In genomic region chr1:16772275-16773018, GRCh38 we compare ENCODE assay signal across 7 cellular contexts. TPM values are rescaled to one million over a fixed set of nuclear protein-coding genes. Genes with fewer than 3 reads are reported as not detected.
DNase-seq lines count a peak whose midpoint lies in the region; ATAC-seq and TF ChIP-seq lines count a peak whose summit lies in the region.
"Not testable (repeated sequence)": the region's sequence is repeated elsewhere in the genome, so short reads cannot be mapped to it uniquely, and the experiment has no call there.

No MANE protein-coding gene starts in this region.

- H3K36me3 Mint-ChIP-seq in activated naive CD8-positive, alpha-beta T cell treated with anti-CD3 and anti-CD28 coated beads, Interleukin-2, amount 50 U/mL, for 24 hours (ENCODE audit: low read depth); endodermal cell (ENCODE audit: low read depth); memory B cell: not testable (repeated sequence)

- ATAC-seq in activated naive CD8-positive, alpha-beta T cell treated with anti-CD3 and anti-CD28 coated beads, Interleukin-2, amount 50 U/mL, for 24 hours, result peak; percentile 37
- not testable (repeated sequence) for ATAC-seq in right cardiac atrium
- ATAC-seq in memory B cell (ENCODE audit: low read depth) (peak; percentile 31), sciatic nerve (peak; percentile 72)

- not testable (repeated sequence) for H3K9me3 ChIP-seq in endodermal cell (ENCODE audit: control insufficient read depth, low read length); right cardiac atrium (ENCODE audit: control insufficient read depth, low read length)

- WGBS in endodermal cell (ENCODE audit: insufficient coverage in 1 of 2, insufficient read length in 1 of 2), 2 experiments, result 80 to 83% methylated on average over 7 to 10 of the region's 14 CpGs
- 47% methylated on average over 13 of the region's 14 CpGs for whole genome bisulfite sequencing in right cardiac atrium

- H3K9ac ChIP-seq in endodermal cell (ENCODE audit: extremely low read depth, low read length, poor library complexity, severe bottlenecking), result not testable (repeated sequence)

- not testable (repeated sequence) for H3K4me3 ChIP-seq in endodermal cell (ENCODE audit: low read length); right cardiac atrium (ENCODE audit: low read length)

- not testable (repeated sequence) for H3K27me3 ChIP-seq in endodermal cell (ENCODE audit: control insufficient read depth, insufficient read depth, low read length, poor library complexity, severe bottlenecking); right cardiac atrium (ENCODE audit: control insufficient read depth, insufficient read depth)

- H3K27ac ChIP-seq in endodermal cell (ENCODE audit: low read depth, low read length); right cardiac atrium (ENCODE audit: low read length): not testable (repeated sequence)

- H3K4me1 Mint-ChIP-seq in activated naive CD8-positive, alpha-beta T cell treated with anti-CD3 and anti-CD28 coated beads, Interleukin-2, amount 50 U/mL, for 24 hours; endodermal cell; memory B cell: not testable (repeated sequence)

- H3K27me3 Mint-ChIP-seq in activated naive CD8-positive, alpha-beta T cell treated with anti-CD3 and anti-CD28 coated beads, Interleukin-2, amount 50 U/mL, for 24 hours, result peaks cover 22% of the 10 kb centered on the region
- not testable (repeated sequence) for H3K27me3 Mint-ChIP-seq in endodermal cell (ENCODE audit: insufficient read depth)
- H3K27me3 Mint-ChIP-seq in memory B cell, result peaks cover 13% of the 10 kb centered on the region

- DNase-seq in EL (peak; percentile 43), LHCN-M2 (ENCODE audit: low read depth) (peak; percentile 17), endodermal cell (peak; percentile 49), right cardiac atrium (peak in 2 of 3 donors; percentile 33 to 37), sciatic nerve (ENCODE audit: low spot score) (peak; percentile 64)
- DNase-seq in activated naive CD8-positive, alpha-beta T cell treated with anti-CD3 and anti-CD28 coated beads, Interleukin-2, amount 50 U/mL, for 24 hours; memory B cell (ENCODE audit: low spot score in 2 of 2): not testable (repeated sequence)

- intact Hi-C loops in right cardiac atrium (cut with DNase I); sciatic nerve (cut with DNase I): not testable (repeated sequence)

- not testable (repeated sequence) for H3K4me3 Mint-ChIP-seq in activated naive CD8-positive, alpha-beta T cell treated with anti-CD3 and anti-CD28 coated beads, Interleukin-2, amount 50 U/mL, for 24 hours; endodermal cell; memory B cell

- not testable (repeated sequence) for H3K9me3 Mint-ChIP-seq in activated naive CD8-positive, alpha-beta T cell treated with anti-CD3 and anti-CD28 coated beads, Interleukin-2, amount 50 U/mL, for 24 hours; endodermal cell; memory B cell

- not testable (repeated sequence) for H3K27ac Mint-ChIP-seq in activated naive CD8-positive, alpha-beta T cell treated with anti-CD3 and anti-CD28 coated beads, Interleukin-2, amount 50 U/mL, for 24 hours; endodermal cell; memory B cell

- TF ChIP-seq CTCF in endodermal cell (conservative IDR thresholded peaks at IDR 0.05), result not testable (repeated sequence)

- H3K36me3 ChIP-seq in endodermal cell (ENCODE audit: control insufficient read depth, insufficient read depth, low read length), result not testable (repeated sequence)

- H3K4me1 ChIP-seq in endodermal cell (ENCODE audit: control insufficient read depth, insufficient read depth, low read length); right cardiac atrium (ENCODE audit: control insufficient read depth, insufficient read depth, low read length): not testable (repeated sequence)

RNA-seq across cellular contexts. Expression of gene RNU1-4, which starts 32.1 kb away (rescaled TPM):
- under 0.01 TPM in 1 of 2 replicates, not detected in the other for total RNA-seq in LHCN-M2 (2014; rRNA removed)
- polyA plus RNA-seq in LHCN-M2 (2012), result 19.4 TPM
- total RNA-seq in endodermal cell, result 1,000 to 10,000 TPM; 2,483 to 3,611 TPM
- polyA plus RNA-seq in endodermal cell (2013, experiment 1 of 2), result 11,872 TPM
- 14,577 TPM for polyA plus RNA-seq in endodermal cell (2013, experiment 2 of 2)
- total RNA-seq in right cardiac atrium, result 1,000 to 10,000 TPM; 3,675 to 8,578 (median 7,073) TPM
- not detected for polyA plus RNA-seq in right cardiac atrium
- total RNA-seq in sciatic nerve, result 13,769 TPM

Comparison
In these comparisons a context has a peak if more than half of its experiments do, and no peak if none do; other contexts are left out.
1. RNA of gene RNU1-4, which starts 32.1 kb away (total RNA-seq): 13,769 TPM in sciatic nerve (single experiment), 3,675 to 8,578 TPM in right cardiac atrium and 2,483 to 3,611 TPM in endodermal cell; under 0.01 TPM in LHCN-M2; every median in the first group is over 1,000 times any median in the second.